Comparison of ENCODE assay signal across 8 cellular contexts in genomic region chr13:43085545-43085944, GRCh38.
DNase-seq lines count a peak whose midpoint lies in the region; ATAC-seq and TF ChIP-seq lines count a peak whose summit lies in the region.

No MANE protein-coding gene starts in this region.

- H3K9me3 ChIP-seq in sigmoid colon: no peaks in the 10 kb centered on the region

- H3K27ac ChIP-seq in sigmoid colon: no peak overlapping the region

- WGBS in sigmoid colon, 2 donors: 91 to 97% methylated on average over 1 of the region's 1 CpG

- no peak for TF ChIP-seq POLR2A in sigmoid colon (IDR thresholded peaks at IDR 0.05)

- peaks cover 0 to 19% (median 12%) of the 10 kb centered on the region in 4 donors for H3K4me1 ChIP-seq in sigmoid colon

- TF ChIP-seq EP300 in sigmoid colon (IDR thresholded peaks at IDR 0.05): no peak

- DNase-seq in NOMO-1 (lab: John Stamatoyannopoulos, UW; ENCODE audit: unreplicated experiment in 2 of 2) (peak; percentile 1 to 5), NOMO-1 treated with dmso at 0.1 percent for 144 hours (lab: John Stamatoyannopoulos, UW; ENCODE audit: unreplicated experiment) (no peak), NCI-H524 treated with DMSO at 0.1 percent for 48 hours (lab: John Stamatoyannopoulos, UW) (peak; percentile 50), epithelial cell of esophagus (ENCODE audit: low read depth) (peak; percentile 40), sigmoid colon (no peak), NCI-H2029 treated with DMSO at 0.1 percent for 48 hours (lab: John Stamatoyannopoulos, UW) (no peak)
- no peak for DNase-seq in NK-92 treated with Interleukin-12 subunit alpha and Interleukin-12 subunit beta, amount 100 ng/mL, for 24 hours (lab: John Stamatoyannopoulos, UW)

- H3K27me3 ChIP-seq in sigmoid colon: no peaks in the 10 kb centered on the region

- intact Hi-C loops in sigmoid colon (cut with DNase I): loop anchor here (2.0 to 5.0 kb wide), 2 partner anchors 719 to 787 kb away; no protein-coding TSS in a partner anchor

- no peaks in the 10 kb centered on the region for H3K36me3 ChIP-seq in sigmoid colon

- TF ChIP-seq CTCF in epithelial cell of esophagus (IDR thresholded peaks at IDR 0.05; ENCODE audit: insufficient read depth, low read depth, low read length, missing control alignments) (peak; percentile 39), sigmoid colon (IDR thresholded peaks at IDR 0.05) (peak; percentile 58 to 71 (median 63))

- ATAC-seq in HG03460 (IDR thresholded peaks at IDR 0.05; ENCODE audit: unreplicated experiment): no peak

- H3K4me3 ChIP-seq in epithelial cell of esophagus (ENCODE audit: low read length): no peak overlapping the region
- no peak overlapping the region for H3K4me3 ChIP-seq in sigmoid colon

Comparison
In these comparisons a context has a peak if more than half of its experiments do, and no peak if none do; other contexts are left out.
1. DNase-seq: peak in NOMO-1 (2 of 2), NCI-H524 treated with DMSO at 0.1 percent for 48 hours (single experiment) and epithelial cell of esophagus (single experiment); none in NOMO-1 treated with dmso at 0.1 percent for 144 hours (single experiment), sigmoid colon (single experiment), NCI-H2029 treated with DMSO at 0.1 percent for 48 hours (single experiment) and NK-92 treated with Interleukin-12 subunit alpha and Interleukin-12 subunit beta, amount 100 ng/mL, for 24 hours (single experiment).